Comparison of ENCODE assay signal across 7 cellular contexts in the genomic region with DNA sequence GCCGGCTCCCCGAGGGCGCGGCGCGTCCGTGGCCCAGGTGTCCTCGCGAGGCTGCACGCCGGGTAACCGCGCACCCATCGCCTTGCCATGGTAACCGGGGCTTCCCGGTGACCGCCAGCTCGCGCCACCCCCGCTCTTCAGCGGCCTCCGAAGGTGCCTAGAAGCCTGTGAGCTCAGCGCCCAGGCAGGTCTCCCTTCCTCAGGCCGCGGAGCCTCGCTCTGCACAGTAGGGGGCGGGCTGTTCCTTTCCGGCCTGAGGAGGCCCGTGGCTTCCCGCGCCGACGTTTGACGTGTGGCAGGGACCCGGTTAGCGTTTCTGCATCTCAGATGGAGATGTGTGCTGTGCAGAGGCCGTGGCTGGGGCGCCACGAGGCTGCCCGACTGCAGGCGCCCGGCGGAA.
DNase-seq lines count a peak whose midpoint lies in the region; ATAC-seq lines count a peak whose summit lies in the region.

No MANE protein-coding gene starts in this region.

- peak; percentile 72 for DNase-seq in activated CD4-positive, alpha-beta T cell treated with anti-CD3 and anti-CD28 coated beads for 36 hours
- peak; percentile 75 for DNase-seq in stimulated activated CD4-positive, alpha-beta T cell treated with anti-CD3 and anti-CD28 coated beads, Interleukin-1b, Interleukin-23, amount 100 ng/mL, for 48 hours

- H3K27me3 Mint-ChIP-seq in activated CD4-positive, alpha-beta T cell treated with anti-CD3 and anti-CD28 coated beads for 36 hours: peaks cover under 1% of the 10 kb centered on the region

- intact Hi-C loops in activated CD4-positive, alpha-beta T cell treated with anti-CD3 and anti-CD28 coated beads for 36 hours (cut with DNase I, micrococcal nuclease): loop anchor here in 1 of 2 experiments (10.0 kb wide), 1 partner anchor 479 kb away; no protein-coding TSS in a partner anchor

- H3K4me3 Mint-ChIP-seq in activated CD4-positive, alpha-beta T cell treated with anti-CD3 and anti-CD28 coated beads for 36 hours: no peak overlapping the region

- no peak overlapping the region for H3K27ac Mint-ChIP-seq in activated CD4-positive, alpha-beta T cell treated with anti-CD3 and anti-CD28 coated beads for 36 hours

- H3K4me1 Mint-ChIP-seq in activated CD4-positive, alpha-beta T cell treated with anti-CD3 and anti-CD28 coated beads for 36 hours: peaks cover 20% of the 10 kb centered on the region

- POLR2A ChIA-PET in activated CD4-positive, alpha-beta T cell treated with anti-CD3 and anti-CD28 coated beads for 36 hours (lab: Charles Lee): no interaction called here

- peak; percentile 66 for ATAC-seq in HG02759 (IDR thresholded peaks at IDR 0.05; ENCODE audit: unreplicated experiment)
- ATAC-seq in activated CD4-positive, alpha-beta T cell treated with anti-CD3 and anti-CD28 coated beads for 36 hours: peak; percentile 21
- ATAC-seq in esophagus mucosa: peak; percentile 20
- no peak for ATAC-seq in GM18873 (IDR thresholded peaks at IDR 0.05; ENCODE audit: low FRiP score, unreplicated experiment)
- no peak for ATAC-seq in HG03565 (IDR thresholded peaks at IDR 0.05; ENCODE audit: unreplicated experiment)
- ATAC-seq in HG03521 (IDR thresholded peaks at IDR 0.05; ENCODE audit: unreplicated experiment): no peak

- CTCF ChIA-PET in activated CD4-positive, alpha-beta T cell treated with anti-CD3 and anti-CD28 coated beads for 36 hours (lab: Charles Lee): interaction anchor here (0.7 kb wide), 1 partner anchor 202 kb away, joined by 3 read pairs; no protein-coding TSS in a partner anchor

- H3K36me3 Mint-ChIP-seq in activated CD4-positive, alpha-beta T cell treated with anti-CD3 and anti-CD28 coated beads for 36 hours (ENCODE audit: low read depth): no peaks in the 10 kb centered on the region

- peaks cover 7% of the 10 kb centered on the region for H3K9me3 Mint-ChIP-seq in activated CD4-positive, alpha-beta T cell treated with anti-CD3 and anti-CD28 coated beads for 36 hours (ENCODE audit: low read depth)

Comparison
In these comparisons a context has a peak if more than half of its experiments do, and no peak if none do; other contexts are left out.
1. ATAC-seq: peak in HG02759 (single experiment), activated CD4-positive, alpha-beta T cell treated with anti-CD3 and anti-CD28 coated beads for 36 hours (single experiment) and esophagus mucosa (single experiment); none in GM18873 (single experiment), HG03565 (single experiment) and HG03521 (single experiment).